In genomic region chr13:113209336-113209879, GRCh38 we compare ENCODE assay signal across 1 cellular context.
TF ChIP-seq lines count a peak whose summit lies in the region.

CUL4A (plus strand) TSS chr13:113209613; CDS start chr13:113209628, 15 bp downstream.

TF ChIP-seq in K562, 482 proteins besides CTCF, POLR2A, EP300 and RAD21 (continued from another document):
- TF ChIP-seq ARID4B (CRISPR knock-in tag; IDR thresholded peaks at IDR 0.05), result peak; percentile 8; the same call in 1 of the 2 replicates
- TF ChIP-seq AFF4 (CRISPR knock-in tag; IDR thresholded peaks at IDR 0.05), result no peak
- TF ChIP-seq RBM39 (optimal IDR thresholded peaks at IDR 0.05; ENCODE audit: low read depth, low read length), result no peak
- no peak for TF ChIP-seq HCFC1 (IDR thresholded peaks at IDR 0.05; ENCODE audit: low read depth, low read length)
- TF ChIP-seq FOXO4 (CRISPR knock-in tag; IDR thresholded peaks at IDR 0.05), result no peak
- no peak for TF ChIP-seq THRB (CRISPR knock-in tag; conservative IDR thresholded peaks at IDR 0.05)
- TF ChIP-seq CBX5 (IDR thresholded peaks at IDR 0.05; ENCODE audit: borderline replicate concordance, low read depth), result no peak
- no peak for TF ChIP-seq ZNF253 (CRISPR knock-in tag; conservative IDR thresholded peaks at IDR 0.05)
- no peak for TF ChIP-seq ZBTB34 (CRISPR knock-in tag; IDR thresholded peaks at IDR 0.05)
- no peak for TF ChIP-seq ZNF77 (CRISPR knock-in tag; IDR thresholded peaks at IDR 0.05)
- TF ChIP-seq ELF1 (tag; IDR thresholded peaks at IDR 0.05), result 0 out of 2 replicates have a peak, but pooled peaks have one; percentile 27
- TF ChIP-seq ZNF592 (IDR thresholded peaks at IDR 0.05), result no peak
- no peak for TF ChIP-seq SRSF1 (IDR thresholded peaks at IDR 0.05; ENCODE audit: low read depth, low read length)
- TF ChIP-seq AFF1 (IDR thresholded peaks at IDR 0.05; ENCODE audit: low read depth in 1 of 2, partially characterized antibody in 2 of 2), result no peak
- TF ChIP-seq BCOR (IDR thresholded peaks at IDR 0.05), result no peak
- TF ChIP-seq RFX1 (IDR thresholded peaks at IDR 0.05), result no peak
- no peak for TF ChIP-seq ZNF347 (CRISPR knock-in tag; IDR thresholded peaks at IDR 0.05; ENCODE audit: low read depth)
- no peak for TF ChIP-seq ZNF217 (CRISPR knock-in tag; IDR thresholded peaks at IDR 0.05)
- TF ChIP-seq CBX1 (IDR thresholded peaks at IDR 0.05; ENCODE audit: low read depth), result no peak
